In the genomic region with DNA sequence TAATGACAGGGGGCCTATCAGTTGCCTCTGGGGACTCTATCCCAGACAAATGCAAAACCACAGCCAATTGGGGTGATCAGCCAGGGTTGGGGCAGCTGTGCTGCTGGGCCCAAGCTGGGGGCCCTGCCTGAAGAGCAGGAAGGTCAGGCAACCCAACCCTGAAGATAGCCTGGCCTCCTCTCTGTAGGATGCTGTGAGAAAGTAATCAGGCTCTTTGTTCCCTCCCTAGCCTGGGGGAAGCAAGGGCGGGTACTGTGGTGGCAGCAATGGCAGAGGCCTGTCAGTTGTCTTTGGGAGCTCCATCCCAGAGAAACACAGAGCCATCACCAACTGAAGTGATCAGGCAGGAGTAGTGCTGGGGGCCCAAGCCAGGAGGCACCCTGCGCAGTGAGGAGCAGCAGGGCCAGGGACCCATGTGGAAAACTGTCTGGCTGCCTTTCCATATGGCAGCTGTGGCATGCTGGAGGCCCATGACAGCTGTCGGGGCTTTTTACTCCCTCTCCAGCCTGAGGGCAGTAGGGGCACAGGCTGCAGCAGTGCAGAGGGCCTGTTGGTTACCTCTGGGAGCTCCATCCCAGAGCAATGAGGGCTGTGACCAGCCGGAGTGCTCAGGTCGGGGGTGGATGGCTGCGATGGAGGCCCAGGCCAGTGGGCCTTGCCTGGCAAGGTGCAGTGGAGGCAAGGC, we compare ENCODE assay signal across 1 cellular context.
TF ChIP-seq lines count a peak whose summit lies in the region.

No MANE protein-coding gene starts in this region.

TF ChIP-seq in H1, 55 proteins besides CTCF, POLR2A, EP300 and RAD21:
- TF ChIP-seq SIN3A (conservative IDR thresholded peaks at IDR 0.05 in 1 of 2, IDR thresholded peaks at IDR 0.05 in 1 of 2; ENCODE audit: low read depth in 1 of 2, low read length in 2 of 2) (no peak), CEBPB (IDR thresholded peaks at IDR 0.05; ENCODE audit: low read depth, low read length) (no peak), POLR2AphosphoS5 (IDR thresholded peaks at IDR 0.05; ENCODE audit: low read depth, low read length) (no peak), TAF7 (optimal IDR thresholded peaks at IDR 0.05; ENCODE audit: borderline replicate concordance, low read depth, low read length) (no peak), TEAD4 (IDR thresholded peaks at IDR 0.05; ENCODE audit: low read depth, low read length) (no peak), RXRA (IDR thresholded peaks at IDR 0.05; ENCODE audit: insufficient read depth, low read depth, low read length) (no peak), JUN (IDR thresholded peaks at IDR 0.05; ENCODE audit: low read depth, low read length) (no peak), YY1 (IDR thresholded peaks at IDR 0.05; ENCODE audit: low read depth, low read length) (no peak), EZH2 (IDR thresholded peaks at IDR 0.05; ENCODE audit: low read depth, low read length, severe bottlenecking) (no peak), SIX5 (IDR thresholded peaks at IDR 0.05; ENCODE audit: low read depth, low read length) (no peak), MAFK (IDR thresholded peaks at IDR 0.05; ENCODE audit: low read depth, low read length) (no peak), KDM1A (IDR thresholded peaks at IDR 0.05; ENCODE audit: borderline replicate concordance, low read length) (no peak), PHF8 (conservative IDR thresholded peaks at IDR 0.05; ENCODE audit: low read depth, low read length) (no peak)
- TF ChIP-seq, protein P1, sequence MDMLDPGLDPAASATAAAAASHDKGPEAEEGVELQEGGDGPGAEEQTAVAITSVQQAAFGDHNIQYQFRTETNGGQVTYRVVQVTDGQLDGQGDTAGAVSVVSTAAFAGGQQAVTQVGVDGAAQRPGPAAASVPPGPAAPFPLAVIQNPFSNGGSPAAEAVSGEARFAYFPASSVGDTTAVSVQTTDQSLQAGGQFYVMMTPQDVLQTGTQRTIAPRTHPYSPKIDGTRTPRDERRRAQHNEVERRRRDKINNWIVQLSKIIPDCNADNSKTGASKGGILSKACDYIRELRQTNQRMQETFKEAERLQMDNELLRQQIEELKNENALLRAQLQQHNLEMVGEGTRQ (IDR thresholded peaks at IDR 0.05; ENCODE audit: low read length), result no peak
